8 cellular contexts compared by ENCODE assay signal in genomic region chr6:3227363-3228045, GRCh38. TPM values are rescaled to one million over a fixed set of nuclear protein-coding genes. Genes with fewer than 3 reads are reported as not detected.
DNase-seq lines count a peak whose midpoint lies in the region; ATAC-seq and TF ChIP-seq lines count a peak whose summit lies in the region.

TSS of gene TUBB2B (minus strand) at chr6:3227653. CDS start at chr6:3227543, 110 bp downstream.

- DNase-seq in NCI-H510A (lab: John Stamatoyannopoulos, UW) (peak; percentile 69), mammary epithelial cell (no peak), left kidney (ENCODE audit: low read depth, low spot score) (peak; percentile 98), substantia nigra (lab: John Stamatoyannopoulos, UW) (peak in 43 of 49 donors; percentile 27 to 88 (median 64)), NCI-H226 (no peak)

- no peaks in the 10 kb centered on the region for H4K20me1 ChIP-seq in mammary epithelial cell (ENCODE audit: insufficient read depth, low read length)

- no peak within 1 kb of the TSS for H3K9ac ChIP-seq in mammary epithelial cell (ENCODE audit: insufficient read depth, low read length)

- no peak for ATAC-seq in HG03196 (IDR thresholded peaks at IDR 0.05; ENCODE audit: unreplicated experiment)

- no peaks in the 10 kb centered on the region for H3K79me2 ChIP-seq in ACC112 (ENCODE audit: control insufficient read depth, insufficient read depth, low read length, unreplicated experiment)
- H3K79me2 ChIP-seq in mammary epithelial cell (ENCODE audit: insufficient read depth, low read length), result no peaks in the 10 kb centered on the region

- dilution Hi-C loops in mammary epithelial cell (cut with HindIII; ENCODE audit: low sequenced_read_pairs), result no loop called here

- intact Hi-C loops in mammary epithelial cell (cut with micrococcal nuclease), result no loop called here

- H3K36me3 ChIP-seq in ACC112 (ENCODE audit: insufficient read depth, low read length) (no peaks in the 10 kb centered on the region), mammary epithelial cell (ENCODE audit: insufficient read depth, low read length) (no peaks in the 10 kb centered on the region)

- H2AFZ ChIP-seq in ACC112 (ENCODE audit: low read length, unreplicated experiment) (peak within 1 kb of the TSS; percentile 83), mammary epithelial cell (ENCODE audit: low read depth, low read length) (peak within 1 kb of the TSS; percentile 90)

- H3K27ac ChIP-seq in ACC112 (ENCODE audit: low read depth, low read length) (no peak within 1 kb of the TSS), mammary epithelial cell (ENCODE audit: insufficient read depth, low read depth, low read length) (no peak within 1 kb of the TSS), substantia nigra (ENCODE audit: low read depth, low read length, poor library complexity, severe bottlenecking) (peak within 1 kb of the TSS; percentile 64)

- in situ Hi-C loops in mammary epithelial cell (cut with MboI; ENCODE audit: low sequenced_read_pairs in 2 of 2), result no loop called here

- CTCF ChIA-PET in mammary epithelial cell (lab: Charles Lee; ENCODE audit: low non-redundant PET), result no interaction called here

- peak within 1 kb of the TSS; percentile 97 for H3K4me2 ChIP-seq in mammary epithelial cell (ENCODE audit: insufficient read depth, low read depth, low read length)

- peak; percentile 62 for TF ChIP-seq POLR2A in GM18526 (IDR thresholded peaks at IDR 0.05; ENCODE audit: extremely low read depth, insufficient read length)

- no peaks in the 10 kb centered on the region for H3K4me1 ChIP-seq in ACC112 (ENCODE audit: control insufficient read depth, insufficient read depth, low read length, unreplicated experiment)
- H3K4me1 ChIP-seq in mammary epithelial cell (ENCODE audit: insufficient read depth, low read length), result peaks cover 25% of the 10 kb centered on the region

- WGBS in mammary epithelial cell (ENCODE audit: low coverage, missing lambda C conversion rate), result 0% methylated on average over 14 of the region's 66 CpGs

- H3K9me3 ChIP-seq in mammary epithelial cell (replicated peaks; ENCODE audit: insufficient read depth, low read length), result no peaks in the 10 kb centered on the region

- TF ChIP-seq CTCF in mammary epithelial cell (conservative IDR thresholded peaks at IDR 0.05 in 1 of 2, IDR thresholded peaks at IDR 0.05 in 1 of 2; ENCODE audit: extremely low read depth in 1 of 2, insufficient read depth in 1 of 2, low read depth in 1 of 2, low read length in 2 of 2), result no peak

- BruUV-seq in mammary epithelial cell (replicated peaks; lab: Mats Ljungman, UMichigan), result no TSS peak

- H3K4me3 ChIP-seq in ACC112 (ENCODE audit: low read depth, low read length) (peak within 1 kb of the TSS; percentile 68), mammary epithelial cell (replicated peaks in 1 of 3; ENCODE audit: insufficient read depth in 1 of 3, low read depth in 2 of 3, low read length in 3 of 3) (peak within 1 kb of the TSS; percentile 38 to 52 (median 40))

- H3K27me3 ChIP-seq in ACC112 (ENCODE audit: insufficient read depth, low read length) (peaks cover 83% of the 10 kb centered on the region), mammary epithelial cell (ENCODE audit: insufficient read depth, low read length) (peaks cover 29% of the 10 kb centered on the region)

RNA-seq across cellular contexts. Expression of gene TUBB2B, which starts in this region (rescaled TPM):
- 10 to 100 TPM in 1 of 2 donors, 1 to 10 TPM in 1; 3.1 to 31.8 TPM for total RNA-seq in mammary epithelial cell
- 5.7 TPM for polyA plus RNA-seq in mammary epithelial cell
- 3.5 TPM for polyA minus RNA-seq in mammary epithelial cell

Comparison
In these comparisons a context has a peak if more than half of its experiments do, and no peak if none do; other contexts are left out.
1. DNase-seq: peak in NCI-H510A (single experiment), left kidney (single experiment) and substantia nigra (43 of 49); none in mammary epithelial cell (single experiment) and NCI-H226 (single experiment).